Comparison of ENCODE assay signal across 12 cellular contexts in the genomic region with DNA sequence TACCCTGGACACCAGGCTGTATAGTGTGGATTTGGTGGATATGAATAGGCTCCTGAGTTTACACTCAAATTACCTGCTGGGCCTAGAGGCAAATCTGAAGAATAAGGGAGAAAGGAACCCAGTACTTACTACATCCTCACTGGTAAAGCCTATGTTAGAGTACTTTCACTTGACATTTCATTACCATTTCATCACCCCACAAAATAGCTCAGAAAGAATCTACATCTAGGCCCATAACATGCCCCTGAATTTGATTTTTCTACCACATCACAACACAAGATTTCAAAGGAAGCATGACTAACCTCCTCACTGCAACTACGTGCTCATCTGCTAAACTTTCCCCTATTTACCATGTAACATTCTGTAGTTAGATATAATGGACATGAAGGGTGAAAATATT. TPM values are rescaled to one million over a fixed set of nuclear protein-coding genes. Genes with fewer than 3 reads are reported as not detected.
DNase-seq lines count a peak whose midpoint lies in the region; ATAC-seq, FAIRE-seq and TF ChIP-seq lines count a peak whose summit lies in the region.
"Had no signal": no experiment of that assay in that cellular context is flagged by ENCODE, and none has a peak within 500 bp of the region (broad histone marks: within the 10 kb centered on the region; RNA-seq: fewer than 3 reads in every experiment).

No MANE protein-coding gene starts in this region.

- no peaks in the 10 kb centered on the region for H3K36me3 ChIP-seq in bronchial epithelial cell (ENCODE audit: control insufficient read depth, insufficient read depth, low read length)

- no peaks in the 10 kb centered on the region for H3K27me3 ChIP-seq in bronchial epithelial cell (ENCODE audit: control insufficient read depth, insufficient read depth, low read length)

- DNase-seq in activated CD8-positive, alpha-beta memory T cell treated with anti-CD3 and anti-CD28 coated beads, Interleukin-2, amount 10 ng/mL, durations not matched to agents 7 days and 5 days, result no peak
- DNase-seq in activated CD8-positive, alpha-beta memory T cell treated with anti-CD3 and anti-CD28 coated beads for 24 hours, result no peak
- DNase-seq in NCI-H146 (lab: John Stamatoyannopoulos, UW) (peak; percentile 1), bronchial epithelial cell (ENCODE audit: low read depth) (peak; percentile 48), skeletal muscle cell (ENCODE audit: low read depth) (peak; percentile 79), putamen (ENCODE audit: low spot score) (no peak), D721Med (ENCODE audit: insufficient read length, low spot score) (no peak)
- DNase-seq: ACHN; effector CD4-positive, alpha-beta T cell; trophoblast cell had no signal

- H3K4me3 Mint-ChIP-seq in activated CD8-positive, alpha-beta memory T cell treated with anti-CD3 and anti-CD28 coated beads, Interleukin-2, amount 10 ng/mL, durations not matched to agents 7 days and 5 days, result no peak overlapping the region

- H3K4me1 Mint-ChIP-seq in activated CD8-positive, alpha-beta memory T cell treated with anti-CD3 and anti-CD28 coated beads, Interleukin-2, amount 10 ng/mL, durations not matched to agents 7 days and 5 days, result peaks cover 27% of the 10 kb centered on the region

- peaks cover 25% of the 10 kb centered on the region for H3K36me3 Mint-ChIP-seq in activated CD8-positive, alpha-beta memory T cell treated with anti-CD3 and anti-CD28 coated beads, Interleukin-2, amount 10 ng/mL, durations not matched to agents 7 days and 5 days

- peak overlapping the region; percentile 77 for H3K27ac Mint-ChIP-seq in activated CD8-positive, alpha-beta memory T cell treated with anti-CD3 and anti-CD28 coated beads, Interleukin-2, amount 10 ng/mL, durations not matched to agents 7 days and 5 days

- H3K27me3 Mint-ChIP-seq in activated CD8-positive, alpha-beta memory T cell treated with anti-CD3 and anti-CD28 coated beads, Interleukin-2, amount 10 ng/mL, durations not matched to agents 7 days and 5 days, result no peaks in the 10 kb centered on the region

- CTCF ChIA-PET in activated CD8-positive, alpha-beta memory T cell treated with anti-CD3 and anti-CD28 coated beads, Interleukin-2, amount 10 ng/mL, durations not matched to agents 7 days and 5 days (lab: Charles Lee), result interaction anchor here (1.0 kb wide), 1 partner anchor 12 kb away, joined by 3 read pairs; no protein-coding TSS in a partner anchor

- FAIRE-seq in bronchial epithelial cell (lab: Jason Lieb, UNC) (no peak), D721Med (lab: Jason Lieb, UNC) (no peak)

- peak; percentile 56 for ATAC-seq in activated CD8-positive, alpha-beta memory T cell treated with anti-CD3 and anti-CD28 coated beads, Interleukin-2, amount 10 ng/mL, durations not matched to agents 7 days and 5 days
- no peak for ATAC-seq in GM19467 (IDR thresholded peaks at IDR 0.05; ENCODE audit: unreplicated experiment)

- TF ChIP-seq CTCF in bronchial epithelial cell (IDR thresholded peaks at IDR 0.05; ENCODE audit: insufficient read depth, low read length, severe bottlenecking) (no peak), D721Med (IDR thresholded peaks at IDR 0.05; ENCODE audit: insufficient read depth, missing control alignments) (no peak)

- H3K9me3 Mint-ChIP-seq in activated CD8-positive, alpha-beta memory T cell treated with anti-CD3 and anti-CD28 coated beads, Interleukin-2, amount 10 ng/mL, durations not matched to agents 7 days and 5 days (ENCODE audit: low read depth), result no peaks in the 10 kb centered on the region

- no peak overlapping the region for H3K4me3 ChIP-seq in bronchial epithelial cell (ENCODE audit: low read depth, low read length)
- no peak overlapping the region for H3K4me3 ChIP-seq in skeletal muscle cell (ENCODE audit: low read depth, low read length)
- H3K4me3 ChIP-seq: lung had no signal

RNA-seq across cellular contexts. Expression of gene VWA8, which starts 43.3 kb away (rescaled TPM):
- 10 to 100 TPM; 14.9 to 17.4 TPM for total RNA-seq in activated CD8-positive, alpha-beta memory T cell treated with anti-CD3 and anti-CD28 coated beads, Interleukin-2, amount 10 ng/mL, durations not matched to agents 7 days and 5 days
- 17.1 and 18.9 TPM in 2 replicates for total RNA-seq in bronchial epithelial cell

Comparison
In these comparisons a context has a peak if more than half of its experiments do, and no peak if none do; other contexts are left out.
1. DNase-seq: peak in NCI-H146 (single experiment), bronchial epithelial cell (single experiment) and skeletal muscle cell (single experiment); none in activated CD8-positive, alpha-beta memory T cell treated with anti-CD3 and anti-CD28 coated beads, Interleukin-2, amount 10 ng/mL, durations not matched to agents 7 days and 5 days (single experiment), activated CD8-positive, alpha-beta memory T cell treated with anti-CD3 and anti-CD28 coated beads for 24 hours (single experiment), putamen (single experiment) and D721Med (single experiment).